Comparison of ENCODE assay signal across 39 cellular contexts in the genomic region with DNA sequence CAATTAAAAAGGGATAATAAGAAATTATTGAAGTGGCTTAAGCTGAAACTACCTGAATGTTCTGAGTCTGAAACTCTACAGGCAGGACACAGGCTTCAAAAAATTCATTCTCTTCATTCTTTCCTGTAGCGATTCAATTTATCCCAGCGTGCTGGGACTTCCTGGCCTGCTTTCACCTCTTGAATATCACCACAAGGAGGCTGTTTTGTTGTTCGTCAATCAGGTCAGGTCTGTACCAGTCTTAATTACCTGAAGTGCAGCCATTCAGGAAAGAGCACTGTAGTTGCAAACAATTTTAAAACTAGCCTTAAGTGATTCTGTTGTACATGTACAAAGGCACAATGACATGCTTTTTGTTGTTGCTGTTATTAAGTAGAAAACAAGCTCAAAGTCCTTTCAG. TPM values are rescaled to one million over a fixed set of nuclear protein-coding genes. Genes with fewer than 3 reads are reported as not detected.
A peak's percentile ranks its signal among the peaks of the same experiment; 100 is the strongest.
DNase-seq lines count a peak whose midpoint lies in the region; ATAC-seq, FAIRE-seq and TF ChIP-seq lines count a peak whose summit lies in the region.
"Had no signal": no experiment of that assay in that cellular context is flagged by ENCODE, and none has a peak within 500 bp of the region (broad histone marks: within the 10 kb centered on the region; RNA-seq: fewer than 3 reads in every experiment).

No MANE protein-coding gene starts in this region.

- ATAC-seq in HG03196 (IDR thresholded peaks at IDR 0.05; ENCODE audit: unreplicated experiment), result no peak
- ATAC-seq: body of pancreas, gastroesophageal sphincter, K562 had no signal

- H3K27ac ChIP-seq in H9 (ENCODE audit: insufficient read length, low read depth, low read length), result no peak overlapping the region
- H3K27ac ChIP-seq in mesendoderm (ENCODE audit: low read depth, low read length), result no peak overlapping the region
- no peak overlapping the region for H3K27ac ChIP-seq in esophagus squamous epithelium
- H3K27ac ChIP-seq: 22Rv1, adrenal gland, body of pancreas, C4-2B, gastroesophageal sphincter, ovary, suprapubic skin had no signal

- H2BK20ac ChIP-seq in H9 (ENCODE audit: low read depth, low read length, poor library complexity, severe bottlenecking), result no peak overlapping the region

- no peaks in the 10 kb centered on the region for H3K9me3 Mint-ChIP-seq in H9
- H3K9me3 Mint-ChIP-seq: activated CD4-positive, alpha-beta memory T cell treated with anti-CD3 and anti-CD28 coated beads, Interleukin-2, amount 10 ng/mL, durations not matched to agents 7 days and 5 days; activated T-helper 1 cell treated with anti-CD3 and anti-CD28 coated beads, Interleukin-12 subunit alpha, Interleukin-12 subunit beta, Interleukin-2, Interleukin-4 antibody, amounts not matched to agents 30 ng/mL and 10 ng/mL and 1 ng/mL, durations not matched to agents 14 hours and 24 hours and 36 hours; nephron had no signal

- no peak for FAIRE-seq in bronchial epithelial cell (lab: Jason Lieb, UNC)
- FAIRE-seq: endometrium, GM18507, HTR-8/SVneo, K562, small intestine had no signal

- H3T11ph ChIP-seq in H9 (ENCODE audit: low read length), result no peak overlapping the region

- no peak overlapping the region for H4K91ac ChIP-seq in H9 (ENCODE audit: insufficient read length, low read depth, low read length)

- H4K8ac ChIP-seq in H9 (replicated peaks; ENCODE audit: insufficient read length, low read depth, low read length) (no peak overlapping the region), mesendoderm (ENCODE audit: low read depth, low read length) (no peak overlapping the region)

- WGBS in H9 (ENCODE audit: extremely low coverage, insufficient read length, low lambda C conversion rate), result no CpG with 5 or more reads among the region's 3 CpGs
- WGBS in mesendoderm (ENCODE audit: extremely low coverage, insufficient coverage, low lambda C conversion rate), result no CpG with 5 or more reads among the region's 3 CpGs
- WGBS in esophagus squamous epithelium, 2 donors, result 58 to 62% methylated on average over 3 of the region's 3 CpGs

- DNase-seq in NCI-H1105 treated with DMSO at 0.1 percent for 48 hours (lab: John Stamatoyannopoulos, UW) (peak; percentile 22), NCI-H1105 (lab: John Stamatoyannopoulos, UW) (no peak), H9 (no peak), bronchial epithelial cell (ENCODE audit: low read depth) (peak; percentile 7), mesendoderm (peak; percentile 47), esophagus squamous epithelium (lab: John Stamatoyannopoulos, UW) (no peak), 8988T (no peak)
- DNase-seq: activated CD4-positive, alpha-beta memory T cell treated with anti-CD3 and anti-CD28 coated beads, Interleukin-2, amount 10 ng/mL, durations not matched to agents 7 days and 5 days; activated CD4-positive, CD25-positive, alpha-beta regulatory T cell treated with anti-CD3 and anti-CD28 coated beads, Interleukin-2, amount 50 U/mL, for 72 hours; activated CD8-positive, alpha-beta memory T cell treated with anti-CD3 and anti-CD28 coated beads, Interleukin-2, amount 50 U/mL, for 4 hours; activated naive CD4-positive, alpha-beta T cell treated with Interleukin-2 at 50 U/mL for 16 hours; adrenal gland; body of pancreas; Caco-2; cerebellar nuclear complex; dermis blood vessel endothelial cell; mammary epithelial cell; NCI-H1048; NCI-H524 treated with DMSO at 0.1 percent for 48 hours; ovary; retina; SHP77; small intestine; stimulated activated naive CD4-positive, alpha-beta T cell treated with Interleukin-2 at 50 U/mL for 16 hours; T-helper 2 cell had no signal

- H2BK12ac ChIP-seq in H9 (ENCODE audit: insufficient read length, low read depth, low read length), result no peak overlapping the region

- H3K56ac ChIP-seq in H9 (ENCODE audit: insufficient read length, low read depth, low read length) (no peak overlapping the region), mesendoderm (ENCODE audit: low read length) (no peak overlapping the region)

- H3K4me3 ChIP-seq in bronchial epithelial cell (ENCODE audit: low read depth, low read length), result no peak overlapping the region
- no peak overlapping the region for H3K4me3 ChIP-seq in mesendoderm (ENCODE audit: low read length)
- H3K4me3 ChIP-seq in esophagus squamous epithelium, result no peak overlapping the region
- H3K4me3 ChIP-seq: adrenal gland, body of pancreas, gastroesophageal sphincter, K562, ovary, suprapubic skin had no signal

- no peak overlapping the region for H4K5ac ChIP-seq in H9 (ENCODE audit: insufficient read length, low read depth, low read length)
- no peak overlapping the region for H4K5ac ChIP-seq in mesendoderm (ENCODE audit: low read length)

- no peak overlapping the region for H2AFZ ChIP-seq in H9 (ENCODE audit: low read length)

- H2BK15ac ChIP-seq in H9 (ENCODE audit: low read depth, low read length), result no peak overlapping the region
- H2BK15ac ChIP-seq in mesendoderm (replicated peaks; ENCODE audit: low read depth), result no peak overlapping the region

- H2AK5ac ChIP-seq in H9 (ENCODE audit: insufficient read length, low read length) (no peak overlapping the region), mesendoderm (ENCODE audit: low read length) (no peak overlapping the region)

- H3K27me3 ChIP-seq in H9 (ENCODE audit: insufficient read depth, low read length) (no peaks in the 10 kb centered on the region), bronchial epithelial cell (ENCODE audit: control insufficient read depth, insufficient read depth, low read length) (no peaks in the 10 kb centered on the region), mesendoderm (ENCODE audit: insufficient read depth, low read length, poor library complexity) (no peaks in the 10 kb centered on the region), esophagus squamous epithelium (no peaks in the 10 kb centered on the region)
- H3K27me3 ChIP-seq: adrenal gland, body of pancreas, gastroesophageal sphincter, ovary had no signal

- H3K4me3 Mint-ChIP-seq in H9, result no peak overlapping the region
- H3K4me3 Mint-ChIP-seq: activated CD4-positive, alpha-beta memory T cell treated with anti-CD3 and anti-CD28 coated beads, Interleukin-2, amount 10 ng/mL, durations not matched to agents 7 days and 5 days; activated T-helper 1 cell treated with anti-CD3 and anti-CD28 coated beads, Interleukin-12 subunit alpha, Interleukin-12 subunit beta, Interleukin-2, Interleukin-4 antibody, amounts not matched to agents 30 ng/mL and 10 ng/mL and 1 ng/mL, durations not matched to agents 14 hours and 24 hours and 36 hours; nephron had no signal

- H3K27ac Mint-ChIP-seq in H9, result no peak overlapping the region
- H3K27ac Mint-ChIP-seq: activated CD4-positive, alpha-beta memory T cell treated with anti-CD3 and anti-CD28 coated beads, Interleukin-2, amount 10 ng/mL, durations not matched to agents 7 days and 5 days; activated T-helper 1 cell treated with anti-CD3 and anti-CD28 coated beads, Interleukin-12 subunit alpha, Interleukin-12 subunit beta, Interleukin-2, Interleukin-4 antibody, amounts not matched to agents 30 ng/mL and 10 ng/mL and 1 ng/mL, durations not matched to agents 14 hours and 24 hours and 36 hours; nephron had no signal

- H3K9me3 ChIP-seq in H9 (ENCODE audit: control insufficient read depth, low read depth, low read length), result no peaks in the 10 kb centered on the region
- no peaks in the 10 kb centered on the region for H3K9me3 ChIP-seq in esophagus squamous epithelium
- H3K9me3 ChIP-seq: adrenal gland, body of pancreas, Caco-2, gastroesophageal sphincter, ovary, suprapubic skin had no signal

- no peak overlapping the region for H3K9ac ChIP-seq in H9 (ENCODE audit: extremely low read depth, insufficient read length, low read length)
- no peak overlapping the region for H3K9ac ChIP-seq in mesendoderm (ENCODE audit: low read length)

- H2BK120ac ChIP-seq in H9 (ENCODE audit: low read depth, low read length, poor library complexity, severe bottlenecking) (no peak overlapping the region), mesendoderm (ENCODE audit: low read depth, low read length) (no peak overlapping the region)

- H3K79me1 ChIP-seq in H9 (ENCODE audit: insufficient read depth, low read depth, low read length, poor library complexity, severe bottlenecking) (no peaks in the 10 kb centered on the region), mesendoderm (ENCODE audit: low read length) (no peaks in the 10 kb centered on the region)

- H2BK5ac ChIP-seq in H9 (ENCODE audit: insufficient read length, low read length) (no peak overlapping the region), mesendoderm (ENCODE audit: low read length) (no peak overlapping the region)

- H3K4me1 Mint-ChIP-seq in H9, result peaks cover 3 to 12% of the 10 kb centered on the region in 2 experiments; a peak in 3 of 4 replicates
- H3K4me1 Mint-ChIP-seq: activated CD4-positive, alpha-beta memory T cell treated with anti-CD3 and anti-CD28 coated beads, Interleukin-2, amount 10 ng/mL, durations not matched to agents 7 days and 5 days; nephron had no signal

- H4K20me1 ChIP-seq in H9 (ENCODE audit: control insufficient read depth, insufficient read depth, insufficient read length), result no peaks in the 10 kb centered on the region

- H3K23me2 ChIP-seq in H9 (ENCODE audit: insufficient read length, low read depth, low read length, poor library complexity, severe bottlenecking), result no peaks in the 10 kb centered on the region

- H3K36me3 ChIP-seq in bronchial epithelial cell (ENCODE audit: control insufficient read depth, insufficient read depth, low read length) (no peaks in the 10 kb centered on the region), mesendoderm (ENCODE audit: control insufficient read depth, insufficient read depth, low read length) (no peaks in the 10 kb centered on the region), esophagus squamous epithelium (no peaks in the 10 kb centered on the region)
- H3K36me3 ChIP-seq: adrenal gland, gastroesophageal sphincter, ovary, suprapubic skin had no signal

- no peak overlapping the region for H3K23ac ChIP-seq in H9 (ENCODE audit: insufficient read length, low read depth, low read length)
- H3K23ac ChIP-seq in mesendoderm (ENCODE audit: low read length), result no peak overlapping the region

- H3K27me3 Mint-ChIP-seq in H9 (ENCODE audit: low read depth), result no peaks in the 10 kb centered on the region; the same call in 1 of the 2 replicates
- H3K27me3 Mint-ChIP-seq: activated CD4-positive, alpha-beta memory T cell treated with anti-CD3 and anti-CD28 coated beads, Interleukin-2, amount 10 ng/mL, durations not matched to agents 7 days and 5 days had no signal

- H3K14ac ChIP-seq in H9 (ENCODE audit: insufficient read depth, low read length), result no peak overlapping the region

- H3K4me2 ChIP-seq in H9 (ENCODE audit: insufficient read depth, insufficient read length, low read length), result no peak overlapping the region
- H3K4me2 ChIP-seq in mesendoderm (ENCODE audit: low read length), result no peak overlapping the region

- H3K36me3 Mint-ChIP-seq in H9 (ENCODE audit: insufficient read depth in 1 of 3, low read depth in 3 of 3), result no peaks in the 10 kb centered on the region

- no peak overlapping the region for H3K4ac ChIP-seq in H9 (ENCODE audit: low read depth, low read length)
- no peak overlapping the region for H3K4ac ChIP-seq in mesendoderm (ENCODE audit: low read depth, low read length)

- TF ChIP-seq POLR2A in esophagus squamous epithelium (IDR thresholded peaks at IDR 0.05), result no peak

- intact Hi-C loops in esophagus squamous epithelium (cut with DNase I), result no loop called here

- H3K4me1 ChIP-seq in H9 (ENCODE audit: insufficient read depth, low read length) (no peaks in the 10 kb centered on the region), mesendoderm (ENCODE audit: control insufficient read depth, low read depth, low read length) (no peaks in the 10 kb centered on the region), esophagus squamous epithelium (no peaks in the 10 kb centered on the region)
- H3K4me1 ChIP-seq: adrenal gland, body of pancreas, Caco-2, gastroesophageal sphincter, suprapubic skin had no signal

- H3K18ac ChIP-seq in H9 (ENCODE audit: insufficient read length, low read depth, low read length) (no peak overlapping the region), mesendoderm (ENCODE audit: low read length) (no peak overlapping the region)

- no peaks in the 10 kb centered on the region for H3K79me2 ChIP-seq in H9 (ENCODE audit: insufficient read depth, low read length)
- H3K79me2 ChIP-seq in mesendoderm (ENCODE audit: control insufficient read depth, insufficient read depth, low read length), result no peaks in the 10 kb centered on the region

- peak; percentile 51; the same call in 2 of the 3 replicates for TF ChIP-seq CTCF in H9 (conservative IDR thresholded peaks at IDR 0.05)
- TF ChIP-seq CTCF in bronchial epithelial cell (IDR thresholded peaks at IDR 0.05; ENCODE audit: insufficient read depth, low read length, severe bottlenecking), result no peak
- TF ChIP-seq CTCF in esophagus squamous epithelium (IDR thresholded peaks at IDR 0.05), result no peak

RNA-seq across cellular contexts. Expression of a gene that starts 38.4 kb away (rescaled TPM):
- total RNA-seq in H9 (2021) (0.33 and 0.48 TPM in 2 replicates), bronchial epithelial cell (0.13 TPM in 1 of 2 replicates, not detected in the other), esophagus squamous epithelium (under 1 TPM in 1 of 4 donors, not detected in 3; under 0.01 TPM)
- polyA plus RNA-seq in mesendoderm (2013, experiment 1 of 2), result 0.11 TPM
- 0.13 TPM for polyA plus RNA-seq in mesendoderm (2013, experiment 2 of 2)
- total RNA-seq: activated CD4-positive, alpha-beta memory T cell treated with anti-CD3 and anti-CD28 coated beads, Interleukin-2, amount 10 ng/mL, durations not matched to agents 7 days and 5 days; activated T-helper 1 cell treated with anti-CD3 and anti-CD28 coated beads, Interleukin-12 subunit alpha, Interleukin-12 subunit beta, Interleukin-2, Interleukin-4 antibody, amounts not matched to agents 30 ng/mL and 10 ng/mL and 1 ng/mL, durations not matched to agents 14 hours and 24 hours and 36 hours; adrenal gland; Daoy; dermis blood vessel endothelial cell; fibroblast of lung; H4; K562; mammary epithelial cell had no signal
- polyA plus RNA-seq: adrenal gland, fibroblast of lung, K562, mammary epithelial cell had no signal

Comparison
In these comparisons a context has a peak if more than half of its experiments do, and no peak if none do; other contexts are left out.
1. DNase-seq: peak in NCI-H1105 treated with DMSO at 0.1 percent for 48 hours (single experiment), bronchial epithelial cell (single experiment) and mesendoderm (single experiment); none in NCI-H1105 (single experiment), H9 (single experiment), esophagus squamous epithelium (single experiment) and 8988T (single experiment).